ENCODE assay signal across 21 cellular contexts in the genomic region with DNA sequence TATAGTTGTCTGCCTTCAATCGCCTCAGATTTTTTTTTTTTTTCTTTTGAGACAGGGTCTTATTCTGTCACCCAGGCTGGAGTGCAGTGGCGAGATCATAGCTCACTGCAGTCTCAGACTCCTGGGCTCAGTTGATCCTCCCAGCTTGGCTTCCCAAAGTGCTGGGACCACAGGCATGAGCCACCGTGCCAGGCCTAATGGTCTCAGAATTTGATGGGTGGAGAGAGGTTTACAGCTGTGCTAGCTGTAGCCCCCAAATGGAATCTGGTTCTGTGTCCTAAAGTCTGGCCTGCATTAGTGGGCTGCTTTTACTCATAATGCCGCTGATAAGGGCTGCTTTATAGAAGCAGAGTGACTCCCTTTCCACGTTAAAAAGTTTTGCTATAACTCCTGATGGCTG.
"Had no signal": no experiment of that assay in that cellular context is flagged by ENCODE, and none has a peak within 500 bp of the region (broad histone marks: within the 10 kb centered on the region; RNA-seq: fewer than 3 reads in every experiment).

No MANE protein-coding gene starts in this region.

- H3K36me3 ChIP-seq: lower lobe of right lung, prostate gland, upper lobe of right lung had no signal

- H3K36me3 Mint-ChIP-seq: activated naive CD8-positive, alpha-beta T cell; naive B cell had no signal

- DNase-seq: activated CD4-positive, alpha-beta T cell treated with anti-CD3 and anti-CD28 coated beads for 1 hour; activated CD8-positive, alpha-beta memory T cell treated with anti-CD3 and anti-CD28 coated beads, Interleukin-2, amount 10 ng/mL, durations not matched to agents 7 days and 5 days; activated gamma-delta T cell treated with Interleukin-2 at 50 U/mL for 16 hours; activated T-cell treated with anti-CD3 and anti-CD28 coated beads, Interleukin-2, amount 50 U/mL, for 1 hour; amniotic stem cell; body of pancreas; cortex of kidney; effector CD4-positive, alpha-beta T cell; glutamatergic neuron; lower lobe of right lung; midbrain; naive B cell; stimulated activated naive CD8-positive, alpha-beta T cell treated with anti-CD3 and anti-CD28 coated beads, Interleukin-15, amount 100 ng/mL, for 72 hours; SW 1271; T-helper 9 cell; upper lobe of right lung had no signal

- H3K27me3 ChIP-seq: body of pancreas, foreskin keratinocyte, upper lobe of right lung had no signal

- ATAC-seq: activated CD8-positive, alpha-beta memory T cell treated with anti-CD3 and anti-CD28 coated beads, Interleukin-2, amount 10 ng/mL, durations not matched to agents 7 days and 5 days; body of pancreas; lower lobe of right lung; sciatic nerve; stimulated activated naive CD8-positive, alpha-beta T cell treated with anti-CD3 and anti-CD28 coated beads, Interleukin-15, amount 100 ng/mL, for 72 hours; upper lobe of right lung had no signal

- H3K4me3 Mint-ChIP-seq: activated CD4-positive, alpha-beta memory T cell treated with anti-CD3 and anti-CD28 coated beads for 36 hours; activated CD8-positive, alpha-beta memory T cell treated with anti-CD3 and anti-CD28 coated beads, Interleukin-2, amount 10 ng/mL, durations not matched to agents 7 days and 5 days; activated naive CD8-positive, alpha-beta T cell; naive B cell; stimulated activated naive CD8-positive, alpha-beta T cell treated with anti-CD3 and anti-CD28 coated beads, Interleukin-15, amount 100 ng/mL, for 72 hours had no signal

- H3K4me3 ChIP-seq: body of pancreas, lower lobe of right lung, prostate gland, upper lobe of right lung had no signal

- H3K27me3 Mint-ChIP-seq: activated CD4-positive, alpha-beta memory T cell treated with anti-CD3 and anti-CD28 coated beads for 36 hours had no signal

- H3K9me3 Mint-ChIP-seq: activated CD4-positive, alpha-beta memory T cell treated with anti-CD3 and anti-CD28 coated beads for 36 hours; stimulated activated naive CD8-positive, alpha-beta T cell treated with anti-CD3 and anti-CD28 coated beads, Interleukin-15, amount 100 ng/mL, for 72 hours had no signal

- H3K27ac ChIP-seq: body of pancreas, foreskin keratinocyte, lower lobe of right lung, prostate gland, upper lobe of right lung had no signal

- H3K27ac Mint-ChIP-seq: activated CD4-positive, alpha-beta memory T cell treated with anti-CD3 and anti-CD28 coated beads for 36 hours; activated CD8-positive, alpha-beta memory T cell treated with anti-CD3 and anti-CD28 coated beads, Interleukin-2, amount 10 ng/mL, durations not matched to agents 7 days and 5 days; activated naive CD8-positive, alpha-beta T cell; naive B cell; stimulated activated naive CD8-positive, alpha-beta T cell treated with anti-CD3 and anti-CD28 coated beads, Interleukin-15, amount 100 ng/mL, for 72 hours had no signal

- H3K9me3 ChIP-seq: body of pancreas, lower lobe of right lung, prostate gland, upper lobe of right lung had no signal
